ENCODE assay signal across 9 cellular contexts in genomic region chr3:125968701-125969592, GRCh38. TPM values are rescaled to one million over a fixed set of nuclear protein-coding genes. Genes with fewer than 3 reads are reported as not detected.
A peak's percentile ranks its signal among the peaks of the same experiment; 100 is the strongest.
DNase-seq lines count a peak whose midpoint lies in the region; ATAC-seq and TF ChIP-seq lines count a peak whose summit lies in the region.
"Not testable (repeated sequence)": the region's sequence is repeated elsewhere in the genome, so short reads cannot be mapped to it uniquely, and the experiment has no call there.
"Had no signal": no experiment of that assay in that cellular context is flagged by ENCODE, and none has a peak within 500 bp of the region (broad histone marks: within the 10 kb centered on the region; RNA-seq: fewer than 3 reads in every experiment).

Gene ROPN1B (plus strand): TSS chr3:125969178. CDS start chr3:125972055, 2,877 bp downstream.

- H3K36me3 Mint-ChIP-seq in CD8-positive, alpha-beta memory T cell; activated T-helper 17 cell treated with anti-CD3 and anti-CD28 coated beads, Interleukin-2, amount 50 U/mL, for 72 hours (ENCODE audit: low read depth); effector memory CD8-positive, alpha-beta T cell (ENCODE audit: insufficient read depth); immature natural killer cell; natural killer cell treated with Interleukin-12 subunit alpha and Interleukin-12 subunit beta and Interleukin-15 and Interleukin-18, amount 100 ng/mL, for 72 hours: not testable (repeated sequence)

- not testable (repeated sequence) for DNase-seq in CD8-positive, alpha-beta memory T cell; effector memory CD8-positive, alpha-beta T cell; immature natural killer cell; natural killer cell treated with Interleukin-12 subunit alpha and Interleukin-12 subunit beta and Interleukin-15 and Interleukin-18, amount 100 ng/mL, for 72 hours (ENCODE audit: low spot score); stimulated activated naive CD8-positive, alpha-beta T cell treated with anti-CD3 and anti-CD28 coated beads, Interleukin-15, Interleukin-2, amounts not matched to agents 100 U/mL and 50 U/mL, for 24 hours

- not testable (repeated sequence) for H3K4me1 ChIP-seq in CD8-positive, alpha-beta memory T cell (ENCODE audit: insufficient read depth, low read length)

- not testable (repeated sequence) for TF ChIP-seq CTCF in VCaP (conservative IDR thresholded peaks at IDR 0.05)

- peak; percentile 57 for ATAC-seq in HG03354 (IDR thresholded peaks at IDR 0.05; ENCODE audit: poor library complexity, severe bottlenecking, unreplicated experiment)
- peak; percentile 89 for ATAC-seq in activated T-helper 17 cell treated with anti-CD3 and anti-CD28 coated beads, Interleukin-2, amount 50 U/mL, for 72 hours (replicated peaks)
- peak; percentile 86 for ATAC-seq in effector memory CD8-positive, alpha-beta T cell (replicated peaks)
- peak; percentile 80 to 85 for ATAC-seq in natural killer cell treated with Interleukin-12 subunit alpha and Interleukin-12 subunit beta and Interleukin-15 and Interleukin-18, amount 100 ng/mL, for 72 hours
- peak; percentile 89 for ATAC-seq in stimulated activated naive CD8-positive, alpha-beta T cell treated with anti-CD3 and anti-CD28 coated beads, Interleukin-15, Interleukin-2, amounts not matched to agents 100 U/mL and 50 U/mL, for 24 hours

- peaks cover 7 to 12% (median 7%) of the 10 kb centered on the region in 3 donors for H3K4me1 Mint-ChIP-seq in CD8-positive, alpha-beta memory T cell
- not testable (repeated sequence) for H3K4me1 Mint-ChIP-seq in activated T-helper 17 cell treated with anti-CD3 and anti-CD28 coated beads, Interleukin-2, amount 50 U/mL, for 72 hours; effector memory CD8-positive, alpha-beta T cell (ENCODE audit: low read depth in 2 of 2); immature natural killer cell; natural killer cell treated with Interleukin-12 subunit alpha and Interleukin-12 subunit beta and Interleukin-15 and Interleukin-18, amount 100 ng/mL, for 72 hours (ENCODE audit: low read depth in 2 of 2)

- H3K4me3 Mint-ChIP-seq in CD8-positive, alpha-beta memory T cell: peak within 1 kb of the TSS; percentile 38 to 78 (median 68)
- peak within 1 kb of the TSS; percentile 55 for H3K4me3 Mint-ChIP-seq in activated T-helper 17 cell treated with anti-CD3 and anti-CD28 coated beads, Interleukin-2, amount 50 U/mL, for 72 hours
- H3K4me3 Mint-ChIP-seq in effector memory CD8-positive, alpha-beta T cell: peak within 1 kb of the TSS; percentile 30 to 49
- peak within 1 kb of the TSS; percentile 55 to 75 (median 66) for H3K4me3 Mint-ChIP-seq in immature natural killer cell
- not testable (repeated sequence) for H3K4me3 Mint-ChIP-seq in natural killer cell treated with Interleukin-12 subunit alpha and Interleukin-12 subunit beta and Interleukin-15 and Interleukin-18, amount 100 ng/mL, for 72 hours

- POLR2A ChIA-PET in CD8-positive, alpha-beta memory T cell (lab: Charles Lee): not testable (repeated sequence)

- not testable (repeated sequence) for H3K27ac ChIP-seq in CD8-positive, alpha-beta memory T cell (ENCODE audit: low read depth, low read length)
- H3K27ac ChIP-seq in VCaP: peak within 1 kb of the TSS; percentile 97

- not testable (repeated sequence) for H3K9me3 Mint-ChIP-seq in CD8-positive, alpha-beta memory T cell; activated T-helper 17 cell treated with anti-CD3 and anti-CD28 coated beads, Interleukin-2, amount 50 U/mL, for 72 hours; effector memory CD8-positive, alpha-beta T cell; immature natural killer cell; natural killer cell treated with Interleukin-12 subunit alpha and Interleukin-12 subunit beta and Interleukin-15 and Interleukin-18, amount 100 ng/mL, for 72 hours

- not testable (repeated sequence) for H3K36me3 ChIP-seq in CD8-positive, alpha-beta memory T cell (ENCODE audit: insufficient read depth, low read length)

- not testable (repeated sequence) for H3K27me3 ChIP-seq in CD8-positive, alpha-beta memory T cell (ENCODE audit: insufficient read depth, low read length, poor library complexity, severe bottlenecking)

- H3K9me3 ChIP-seq in CD8-positive, alpha-beta memory T cell (ENCODE audit: low read length): not testable (repeated sequence)

- CTCF ChIA-PET in CD8-positive, alpha-beta memory T cell (lab: Charles Lee): not testable (repeated sequence)

- H3K27ac Mint-ChIP-seq in CD8-positive, alpha-beta memory T cell: peak within 1 kb of the TSS in 1 of 8 donors; percentile 74
- H3K27ac Mint-ChIP-seq in activated T-helper 17 cell treated with anti-CD3 and anti-CD28 coated beads, Interleukin-2, amount 50 U/mL, for 72 hours; effector memory CD8-positive, alpha-beta T cell; immature natural killer cell; natural killer cell treated with Interleukin-12 subunit alpha and Interleukin-12 subunit beta and Interleukin-15 and Interleukin-18, amount 100 ng/mL, for 72 hours: not testable (repeated sequence)

- peaks cover 26 to 28% of the 10 kb centered on the region in 2 donors for H3K27me3 Mint-ChIP-seq in CD8-positive, alpha-beta memory T cell
- H3K27me3 Mint-ChIP-seq in activated T-helper 17 cell treated with anti-CD3 and anti-CD28 coated beads, Interleukin-2, amount 50 U/mL, for 72 hours: not testable (repeated sequence)
- H3K27me3 Mint-ChIP-seq in effector memory CD8-positive, alpha-beta T cell: peaks cover 13 to 17% of the 10 kb centered on the region in 2 donors
- H3K27me3 Mint-ChIP-seq in immature natural killer cell (ENCODE audit: low read depth in 3 of 3): peaks cover 7 to 11% (median 8%) of the 10 kb centered on the region in 3 donors
- H3K27me3 Mint-ChIP-seq in natural killer cell treated with Interleukin-12 subunit alpha and Interleukin-12 subunit beta and Interleukin-15 and Interleukin-18, amount 100 ng/mL, for 72 hours: peaks cover 10 to 16% of the 10 kb centered on the region in 2 donors

- not testable (repeated sequence) for H3K4me3 ChIP-seq in CD8-positive, alpha-beta memory T cell (ENCODE audit: low read length)

RNA-seq across cellular contexts. Expression of gene ROPN1B, which starts in this region (rescaled TPM):
- total RNA-seq in CD8-positive, alpha-beta memory T cell: not detected
- polyA plus RNA-seq in CD8-positive, alpha-beta memory T cell: not detected
- total RNA-seq in activated T-helper 17 cell treated with anti-CD3 and anti-CD28 coated beads, Interleukin-2, amount 50 U/mL, for 72 hours: not detected
- polyA plus RNA-seq in immature natural killer cell: under 1 TPM in 1 of 3 donors, not detected in 2; 0.51 TPM
- total RNA-seq in natural killer cell treated with Interleukin-12 subunit alpha and Interleukin-12 subunit beta and Interleukin-15 and Interleukin-18, amount 100 ng/mL, for 72 hours: not detected
- total RNA-seq: pulmonary artery endothelial cell had no signal

Comparison
In these comparisons a context has a peak if more than half of its experiments do, and no peak if none do; other contexts are left out.
1. Peak in ATAC-seq in activated T-helper 17 cell treated with anti-CD3 and anti-CD28 coated beads, Interleukin-2, amount 50 U/mL, for 72 hours; RNA of the gene not detected or under 1 TPM.
2. Peak in ATAC-seq in natural killer cell treated with Interleukin-12 subunit alpha and Interleukin-12 subunit beta and Interleukin-15 and Interleukin-18, amount 100 ng/mL, for 72 hours; RNA of the gene not detected or under 1 TPM.